16 cellular contexts compared by ENCODE assay signal in genomic region chr10:114914545-114914944, GRCh38. TPM values are rescaled to one million over a fixed set of nuclear protein-coding genes. Genes with fewer than 3 reads are reported as not detected.
DNase-seq lines count a peak whose midpoint lies in the region; ATAC-seq and TF ChIP-seq lines count a peak whose summit lies in the region.
"Had no signal": no experiment of that assay in that cellular context is flagged by ENCODE, and none has a peak within 500 bp of the region (broad histone marks: within the 10 kb centered on the region; RNA-seq: fewer than 3 reads in every experiment).

No MANE protein-coding gene starts in this region.

- POLR2A ChIA-PET in HCT116 (lab: Charles Lee), result no interaction called here

- no peak overlapping the region for H2AK5ac ChIP-seq in mesenchymal stem cell (ENCODE audit: low read length, severe bottlenecking)

- H4K91ac ChIP-seq in mesenchymal stem cell (ENCODE audit: low read length), result no peak overlapping the region

- BruUV-seq in HCT116 (replicated peaks; lab: Mats Ljungman, UMichigan), result no TSS peak

- H3K4me2 ChIP-seq in HCT116 (ENCODE audit: low read length) (no peak overlapping the region), mesenchymal stem cell (ENCODE audit: low read length, poor library complexity, severe bottlenecking) (no peak overlapping the region)
- H3K4me2 ChIP-seq: GM23338 had no signal

- no peaks in the 10 kb centered on the region for H3K9me2 ChIP-seq in HCT116 (ENCODE audit: insufficient read depth)

- no peaks in the 10 kb centered on the region for H3K79me2 ChIP-seq in HCT116 (ENCODE audit: insufficient read depth, low read length)

- no peak overlapping the region for H3K18ac ChIP-seq in mesenchymal stem cell (ENCODE audit: low read depth in 1 of 2, low read length in 2 of 2)

- H3K4me1 ChIP-seq in HCT116 (ENCODE audit: control insufficient read depth in 1 of 2, insufficient read depth in 2 of 2, low read length in 2 of 2) (peaks cover 0 to 6% of the 10 kb centered on the region in 2 experiments; a peak in 2 of 4 replicates), mesenchymal stem cell (ENCODE audit: control insufficient read depth, insufficient read depth, low read depth, low read length) (peaks cover 11% of the 10 kb centered on the region)
- H3K4me1 ChIP-seq: BE2C, SJSA1 had no signal

- RAD21 ChIA-PET in HCT116 (lab: Charles Lee; ENCODE audit: low non-redundant PET in 1 of 2, low total read pairs in 2 of 2, uncharacterized antibody in 2 of 2, unreplicated experiment in 2 of 2), result no interaction called here

- no peak overlapping the region for H3K14ac ChIP-seq in mesenchymal stem cell (ENCODE audit: low read length in 2 of 2)

- no peak overlapping the region for H2BK120ac ChIP-seq in mesenchymal stem cell (ENCODE audit: low read depth, low read length)

- peak overlapping the region; percentile 1 for H2AFZ ChIP-seq in HCT116 (ENCODE audit: low read depth, low read length, poor library complexity, severe bottlenecking)
- no peak overlapping the region for H2AFZ ChIP-seq in mesenchymal stem cell (ENCODE audit: low read depth, low read length)
- H2AFZ ChIP-seq: GM23338 had no signal

- peaks cover 0 to 1% of the 10 kb centered on the region in 2 donors for H3K9me3 Mint-ChIP-seq in stimulated activated naive CD8-positive, alpha-beta T cell treated with anti-CD3 and anti-CD28 coated beads, Interleukin-15, amount 100 ng/mL, for 72 hours
- H3K9me3 Mint-ChIP-seq: CD4-positive, alpha-beta memory T cell had no signal

- H3K79me1 ChIP-seq in mesenchymal stem cell (replicated peaks; ENCODE audit: low read length, poor library complexity, severe bottlenecking), result peaks cover 2% of the 10 kb centered on the region

- H3K27ac Mint-ChIP-seq in stimulated activated naive CD8-positive, alpha-beta T cell treated with anti-CD3 and anti-CD28 coated beads, Interleukin-15, amount 100 ng/mL, for 72 hours, result no peak overlapping the region
- H3K27ac Mint-ChIP-seq: GM23338 had no signal

- H3K4me3 ChIP-seq in HCT116 (replicated peaks in 1 of 2; ENCODE audit: low read depth in 1 of 2, low read length in 2 of 2), result no peak overlapping the region
- no peak overlapping the region for H3K4me3 ChIP-seq in mesenchymal stem cell (ENCODE audit: insufficient read depth in 1 of 2, low read depth in 1 of 2, low read length in 2 of 2)
- H3K4me3 ChIP-seq: GM23338, SJSA1 had no signal

- intact Hi-C loops in HCT116 (cut with micrococcal nuclease), result no loop called here

- H3K9me3 ChIP-seq in HCT116 (ENCODE audit: control insufficient read depth in 1 of 2, insufficient read depth in 1 of 2, low read depth in 1 of 2, low read length in 2 of 2) (no peaks in the 10 kb centered on the region), mesenchymal stem cell (ENCODE audit: control insufficient read depth, low read length) (no peaks in the 10 kb centered on the region)
- H3K9me3 ChIP-seq: BE2C, SJSA1 had no signal

- H3K36me3 ChIP-seq in HCT116 (ENCODE audit: control insufficient read depth in 1 of 2, insufficient read depth in 2 of 2, low read length in 2 of 2) (no peaks in the 10 kb centered on the region), mesenchymal stem cell (ENCODE audit: control insufficient read depth in 1 of 2, insufficient read depth in 2 of 2, low read depth in 1 of 2, low read length in 2 of 2) (no peaks in the 10 kb centered on the region)
- H3K36me3 ChIP-seq: BE2C, SJSA1 had no signal

- CTCF ChIA-PET in HCT116 (lab: Charles Lee), result interaction anchor here (1.1 kb wide), 1 partner anchor 37 kb away, joined by 3 read pairs; no protein-coding TSS in a partner anchor

- H3K27me3 ChIP-seq in HCT116 (ENCODE audit: insufficient read depth, low read length) (no peaks in the 10 kb centered on the region), mesenchymal stem cell (ENCODE audit: control insufficient read depth in 1 of 2, insufficient read depth in 1 of 2, low read length in 2 of 2) (no peaks in the 10 kb centered on the region)
- H3K27me3 ChIP-seq: BE2C, SJSA1 had no signal

- DNase-seq in stimulated activated naive CD8-positive, alpha-beta T cell treated with anti-CD3 and anti-CD28 coated beads, Interleukin-15, amount 100 ng/mL, for 72 hours, result no peak
- DNase-seq in stimulated activated naive CD8-positive, alpha-beta T cell treated with anti-CD3 and anti-CD28 coated beads, Interleukin-15, Interleukin-2, amounts not matched to agents 100 U/mL and 50 U/mL, for 24 hours, result no peak
- DNase-seq in HCT116 (ENCODE audit: low read depth, low spot score) (no peak), mesenchymal stem cell (no peak), mucosa of gallbladder (ENCODE audit: low spot score) (no peak)
- DNase-seq in stimulated activated naive CD4-positive, alpha-beta T cell treated with Interleukin-2 at 50 U/mL for 16 hours (lab: John Stamatoyannopoulos, UW), result no peak
- DNase-seq: BE2C; CD4-positive, alpha-beta memory T cell; KBM-7; NCI-H146; NCI-H2081; NCI-H510A treated with DMSO at 0.1 percent for 48 hours; NCI-H82 had no signal

- no peaks in the 10 kb centered on the region for H4K20me1 ChIP-seq in HCT116 (ENCODE audit: insufficient read depth)

- ATAC-seq in stimulated activated naive CD8-positive, alpha-beta T cell treated with anti-CD3 and anti-CD28 coated beads, Interleukin-15, amount 100 ng/mL, for 72 hours, result peak; percentile 51
- no peak for ATAC-seq in stimulated activated naive CD8-positive, alpha-beta T cell treated with anti-CD3 and anti-CD28 coated beads, Interleukin-15, Interleukin-2, amounts not matched to agents 100 U/mL and 50 U/mL, for 24 hours
- ATAC-seq in HCT116 (no peak), GM21576 (IDR thresholded peaks at IDR 0.05; ENCODE audit: unreplicated experiment) (no peak)
- ATAC-seq: GM23338 had no signal

- no peak overlapping the region for H2BK5ac ChIP-seq in mesenchymal stem cell (ENCODE audit: low read depth, low read length, poor library complexity, severe bottlenecking)

- WGBS in mesenchymal stem cell, result 31% methylated on average over 1 of the region's 3 CpGs

- H2BK15ac ChIP-seq in mesenchymal stem cell (ENCODE audit: low read depth, poor library complexity, severe bottlenecking), result no peak overlapping the region

- no peak overlapping the region for H2BK12ac ChIP-seq in mesenchymal stem cell (ENCODE audit: low read length in 2 of 2)

- no peak overlapping the region for H3K4me3 Mint-ChIP-seq in stimulated activated naive CD8-positive, alpha-beta T cell treated with anti-CD3 and anti-CD28 coated beads, Interleukin-15, amount 100 ng/mL, for 72 hours
- H3K4me3 Mint-ChIP-seq: CD4-positive, alpha-beta memory T cell; GM23338 had no signal

- peaks cover 22% of the 10 kb centered on the region for H3K27me3 Mint-ChIP-seq in stimulated activated naive CD8-positive, alpha-beta T cell treated with anti-CD3 and anti-CD28 coated beads, Interleukin-15, amount 100 ng/mL, for 72 hours

- peaks cover 28% of the 10 kb centered on the region for H3K4me1 Mint-ChIP-seq in stimulated activated naive CD8-positive, alpha-beta T cell treated with anti-CD3 and anti-CD28 coated beads, Interleukin-15, amount 100 ng/mL, for 72 hours
- H3K4me1 Mint-ChIP-seq: CD4-positive, alpha-beta memory T cell had no signal

- no peak for TF ChIP-seq RAD21 in HCT116 (IDR thresholded peaks at IDR 0.05; ENCODE audit: low read depth)

- H3K27ac ChIP-seq in HCT116 (ENCODE audit: low read depth, low read length) (no peak overlapping the region), mesenchymal stem cell (ENCODE audit: low read length, poor library complexity, severe bottlenecking) (peak overlapping the region; percentile 32)
- H3K27ac ChIP-seq: SJSA1 had no signal

- no peak overlapping the region for H3K4ac ChIP-seq in mesenchymal stem cell (ENCODE audit: low read depth in 1 of 2, low read length in 2 of 2)

- no peak overlapping the region for H3K23ac ChIP-seq in mesenchymal stem cell (ENCODE audit: low read length in 2 of 2)

- TF ChIP-seq CTCF in HCT116 (IDR thresholded peaks at IDR 0.05 in 2 of 3, conservative IDR thresholded peaks at IDR 0.05 in 1 of 3; ENCODE audit: borderline replicate concordance in 1 of 3, insufficient read depth in 1 of 3, low read depth in 2 of 3, low read length in 2 of 3), result no peak

- no peak overlapping the region for H3K9ac ChIP-seq in HCT116 (ENCODE audit: low read length)
- H3K9ac ChIP-seq in mesenchymal stem cell (ENCODE audit: low read length), result no peak overlapping the region

- no peak overlapping the region for H4K8ac ChIP-seq in mesenchymal stem cell (ENCODE audit: low read length)

- TF ChIP-seq POLR2A in HCT116 (IDR thresholded peaks at IDR 0.05; ENCODE audit: borderline replicate concordance, extremely low read depth, insufficient read depth, insufficient read length), result no peak

TF ChIP-seq in HCT116, 20 proteins besides CTCF, POLR2A, EP300 and RAD21 (continues in another document):
- TF ChIP-seq FOSL1 (IDR thresholded peaks at IDR 0.05; ENCODE audit: low read depth), result no peak
- TF ChIP-seq TCF7L2 (IDR thresholded peaks at IDR 0.05; ENCODE audit: borderline replicate concordance, extremely low read depth, insufficient read depth, insufficient read length), result no peak
- TF ChIP-seq YY1 (IDR thresholded peaks at IDR 0.05; ENCODE audit: extremely low read depth, insufficient replicate concordance, low read depth, low read length), result no peak
- TF ChIP-seq SRF (IDR thresholded peaks at IDR 0.05; ENCODE audit: low read depth), result no peak
- no peak for TF ChIP-seq SP1 (IDR thresholded peaks at IDR 0.05; ENCODE audit: low read depth)
- no peak for TF ChIP-seq ZNF274 (IDR thresholded peaks at IDR 0.05; ENCODE audit: low read depth, low read length)
- TF ChIP-seq CBX3 (IDR thresholded peaks at IDR 0.05; ENCODE audit: low read depth), result no peak
- TF ChIP-seq EZH2phosphoT487 (IDR thresholded peaks at IDR 0.05; ENCODE audit: borderline replicate concordance), result no peak
- no peak for TF ChIP-seq SIN3A (IDR thresholded peaks at IDR 0.05; ENCODE audit: low read depth)
- no peak for TF ChIP-seq ELF1 (IDR thresholded peaks at IDR 0.05; ENCODE audit: borderline replicate concordance, low read depth)
- TF ChIP-seq ZFX (IDR thresholded peaks at IDR 0.05), result no peak; the same call in 1 of the 2 replicates

RNA-seq across cellular contexts. Expression of gene TRUB1, which starts 23.4 kb away (rescaled TPM):
- total RNA-seq in HCT116 (2021; ENCODE audit: unreplicated experiment), result 44.1 TPM
- 10.7 and 15.1 TPM in 2 replicates for polyA plus RNA-seq in HCT116 (2012)
- polyA plus RNA-seq in mesenchymal stem cell (2013, experiment 1 of 2), result 13.5 TPM
- 14.5 TPM for polyA plus RNA-seq in mesenchymal stem cell (2013, experiment 2 of 2)
- total RNA-seq in mucosa of gallbladder, result 17.8 TPM
